ENCODE assay signal across 16 cellular contexts in the genomic region with DNA sequence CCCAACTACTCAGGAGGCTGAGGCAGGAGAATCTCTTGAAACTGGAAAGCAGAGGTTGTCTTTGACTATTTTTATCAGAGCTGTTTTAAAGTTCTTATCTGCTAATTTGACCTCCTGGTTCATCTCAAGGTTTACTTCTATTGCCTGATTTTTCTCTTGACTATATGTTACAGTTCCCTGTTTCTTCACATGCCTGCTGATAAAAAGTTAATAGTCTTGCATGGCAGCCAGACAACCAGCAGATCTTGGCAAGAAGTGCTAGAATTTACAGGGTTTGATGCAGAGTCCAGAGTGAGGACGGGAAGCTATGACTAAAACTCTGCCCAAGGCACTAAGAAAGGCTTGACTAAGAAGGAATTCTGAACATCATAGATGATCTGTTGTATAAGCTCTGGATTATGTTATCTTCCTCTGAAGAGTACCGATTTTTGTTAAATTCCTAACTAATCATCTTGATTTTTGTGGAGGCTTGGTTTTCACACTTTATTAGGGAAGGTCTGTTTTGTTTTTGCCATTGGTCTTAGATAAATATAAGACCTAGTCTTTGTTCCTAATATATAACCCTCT.
"Had no signal": no experiment of that assay in that cellular context is flagged by ENCODE, and none has a peak within 500 bp of the region (broad histone marks: within the 10 kb centered on the region; RNA-seq: fewer than 3 reads in every experiment).

No MANE protein-coding gene starts in this region.

- DNase-seq: activated B cell treated with CpG ODN at 0.5 μM for 24 hours; activated CD4-positive, alpha-beta T cell treated with anti-CD3 and anti-CD28 coated beads for 48 hours; activated CD8-positive, alpha-beta memory T cell treated with anti-CD3 and anti-CD28 coated beads, Interleukin-2, amount 50 U/mL, for 4 hours; activated CD8-positive, alpha-beta T cell treated with anti-CD3 and anti-CD28 coated beads, Interleukin-2, amount 10 ng/mL, durations not matched to agents 7 days and 5 days; activated effector memory CD4-positive, alpha-beta T cell treated with anti-CD3 and anti-CD28 coated beads, Interleukin-2, amount 50 U/mL, for 16 hours; activated T-cell treated with anti-CD3 and anti-CD28 coated beads, Interleukin-2, amount 50 U/mL, for 48 hours; cortex of kidney; effector CD4-positive, alpha-beta T cell; foreskin fibroblast; head of caudate nucleus; immature natural killer cell; left colon; mammary epithelial cell; ovary; stimulated activated CD4-positive, alpha-beta T cell treated with anti-CD3 and anti-CD28 coated beads, Interleukin-2, amount 100 ng/mL, for 48 hours had no signal

- ATAC-seq: activated CD8-positive, alpha-beta T cell treated with anti-CD3 and anti-CD28 coated beads, Interleukin-2, amount 10 ng/mL, durations not matched to agents 7 days and 5 days; left colon; stimulated activated memory B cell treated with anti-CD40 and anti-IgM and Interleukin-4, amounts not matched to agents 10 μg/mL and 1 μg/mL and 100 μg/mL, for 72 hours had no signal

- H3K27me3 ChIP-seq: ovary had no signal

- H3K27ac ChIP-seq: ovary had no signal

- H3K36me3 ChIP-seq: ovary had no signal

- H3K4me3 ChIP-seq: ovary had no signal
